Comparison of ENCODE assay signal across 15 cellular contexts in the genomic region with DNA sequence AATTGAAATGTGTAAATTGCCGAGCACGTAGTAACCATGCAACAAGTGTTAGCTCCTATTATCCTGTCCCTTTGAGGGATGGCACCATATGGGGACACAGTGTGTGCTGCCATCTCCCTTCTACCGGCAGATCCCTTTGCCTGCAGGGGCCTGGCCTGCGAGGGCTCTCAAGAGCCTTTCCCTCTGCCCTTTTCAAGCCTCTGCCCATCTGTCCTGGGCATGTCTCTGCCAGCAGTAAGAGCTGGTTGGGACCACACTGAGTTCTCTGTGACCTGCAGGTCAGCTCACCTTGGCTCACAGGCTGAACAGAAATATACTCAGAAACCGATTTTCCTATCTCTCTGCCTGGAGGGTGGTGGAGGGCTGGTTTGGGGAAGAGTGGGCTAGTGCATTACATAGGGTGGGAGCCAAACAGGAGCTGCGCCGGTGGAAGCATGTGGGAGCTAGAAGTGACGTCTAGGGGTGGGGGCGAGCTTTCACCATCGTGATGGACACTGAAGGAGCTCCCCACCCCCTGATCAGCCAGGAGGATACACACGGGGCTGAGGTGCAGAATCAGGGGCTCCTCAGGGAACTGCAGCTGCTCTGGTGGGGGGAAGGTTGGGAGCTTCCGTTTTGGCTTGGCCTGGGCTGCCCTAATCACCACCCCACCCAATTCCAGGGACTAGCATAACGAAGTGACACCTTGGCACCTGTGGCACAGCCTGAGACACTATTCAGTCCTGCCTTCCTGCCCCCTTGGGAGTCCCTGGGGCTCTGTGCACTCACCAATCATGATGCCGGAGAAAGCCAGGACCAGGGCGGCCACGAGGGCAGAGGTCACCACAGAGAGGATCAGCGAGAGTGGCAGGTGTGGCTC.
"Had no signal": no experiment of that assay in that cellular context is flagged by ENCODE, and none has a peak within 500 bp of the region (broad histone marks: within the 10 kb centered on the region; RNA-seq: fewer than 3 reads in every experiment).

No MANE protein-coding gene starts in this region.

- H3K36me3 Mint-ChIP-seq: memory B cell; naive thymus-derived CD8-positive, alpha-beta T cell had no signal

- ATAC-seq: naive thymus-derived CD8-positive, alpha-beta T cell had no signal

- H3K27ac Mint-ChIP-seq: activated naive CD4-positive, alpha-beta T cell treated with anti-CD3 and anti-CD28 coated beads for 36 hours; memory B cell; stimulated activated naive CD8-positive, alpha-beta T cell treated with anti-CD3 and anti-CD28 coated beads, Interleukin-15, Interleukin-2, amounts not matched to agents 100 ng/mL and 50 ng/mL, for 24 hours; type B pancreatic cell had no signal

- H3K9me3 ChIP-seq: colonic mucosa, esophagus muscularis mucosa, prostate gland had no signal

- H3K4me1 ChIP-seq: colonic mucosa, prostate gland had no signal

- H3K27me3 ChIP-seq: colonic mucosa, hepatocyte had no signal

- H3K27ac ChIP-seq: colonic mucosa, esophagus muscularis mucosa, hepatocyte, prostate gland had no signal

- H3K4me1 Mint-ChIP-seq: memory B cell had no signal

- DNase-seq: activated CD4-positive, alpha-beta T cell treated with anti-CD3 and anti-CD28 coated beads for 1 hour; activated CD4-positive, alpha-beta T cell treated with anti-CD3 and anti-CD28 coated beads, Interleukin-2, amount 50 U/mL, for 4 hours; activated naive CD4-positive, alpha-beta T cell treated with anti-CD3 and anti-CD28 coated beads for 36 hours; activated T-cell treated with anti-CD3 and anti-CD28 coated beads for 4 hours; naive thymus-derived CD8-positive, alpha-beta T cell; right cardiac atrium; T-helper 9 cell had no signal

- H3K4me3 Mint-ChIP-seq: activated naive CD4-positive, alpha-beta T cell treated with anti-CD3 and anti-CD28 coated beads for 36 hours; memory B cell; naive thymus-derived CD8-positive, alpha-beta T cell; stimulated activated naive CD8-positive, alpha-beta T cell treated with anti-CD3 and anti-CD28 coated beads, Interleukin-15, Interleukin-2, amounts not matched to agents 100 ng/mL and 50 ng/mL, for 24 hours; type B pancreatic cell had no signal

- H3K9me3 Mint-ChIP-seq: activated naive CD4-positive, alpha-beta T cell treated with anti-CD3 and anti-CD28 coated beads for 36 hours; memory B cell; naive thymus-derived CD8-positive, alpha-beta T cell; stimulated activated naive CD8-positive, alpha-beta T cell treated with anti-CD3 and anti-CD28 coated beads, Interleukin-15, Interleukin-2, amounts not matched to agents 100 ng/mL and 50 ng/mL, for 24 hours; type B pancreatic cell had no signal

- H3K4me3 ChIP-seq: colonic mucosa, esophagus muscularis mucosa, hepatocyte, prostate gland, smooth muscle cell had no signal

- H3K36me3 ChIP-seq: colonic mucosa, esophagus muscularis mucosa, prostate gland had no signal
